In the genomic region with DNA sequence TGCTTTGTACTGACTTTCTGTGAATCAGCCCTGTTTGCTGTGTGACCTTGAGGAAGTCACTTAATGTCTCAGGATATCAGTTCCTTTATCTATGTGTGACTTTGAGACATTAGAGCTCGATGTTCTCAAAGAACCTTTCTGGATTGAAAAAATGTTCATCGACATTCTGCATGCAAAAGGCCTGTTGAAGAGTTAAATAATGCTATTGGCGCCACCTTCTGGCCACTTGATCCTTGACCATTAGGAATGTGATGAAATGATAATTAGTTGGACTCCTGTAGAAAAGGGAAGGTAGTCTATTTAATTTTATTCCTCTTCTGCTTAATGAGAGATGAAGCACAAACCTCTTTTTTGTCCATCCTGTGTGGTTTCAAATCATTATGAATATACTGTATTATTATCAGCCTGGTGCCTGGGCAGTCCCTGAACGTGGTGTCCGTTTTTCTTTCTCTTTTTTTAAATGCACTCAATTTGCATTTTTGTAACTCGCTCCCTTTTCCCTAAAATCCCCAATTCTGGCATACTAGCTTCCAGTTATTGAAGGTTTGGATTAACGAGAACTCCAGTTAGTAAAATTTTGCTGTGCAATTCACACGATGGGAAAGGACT, we compare ENCODE assay signal across 1 cellular context.
TF ChIP-seq lines count a peak whose summit lies in the region.

No MANE protein-coding gene starts in this region.

TF ChIP-seq in WTC11, 78 proteins besides CTCF, POLR2A, EP300 and RAD21 (continued from another document):
- TF ChIP-seq, protein P1, sequence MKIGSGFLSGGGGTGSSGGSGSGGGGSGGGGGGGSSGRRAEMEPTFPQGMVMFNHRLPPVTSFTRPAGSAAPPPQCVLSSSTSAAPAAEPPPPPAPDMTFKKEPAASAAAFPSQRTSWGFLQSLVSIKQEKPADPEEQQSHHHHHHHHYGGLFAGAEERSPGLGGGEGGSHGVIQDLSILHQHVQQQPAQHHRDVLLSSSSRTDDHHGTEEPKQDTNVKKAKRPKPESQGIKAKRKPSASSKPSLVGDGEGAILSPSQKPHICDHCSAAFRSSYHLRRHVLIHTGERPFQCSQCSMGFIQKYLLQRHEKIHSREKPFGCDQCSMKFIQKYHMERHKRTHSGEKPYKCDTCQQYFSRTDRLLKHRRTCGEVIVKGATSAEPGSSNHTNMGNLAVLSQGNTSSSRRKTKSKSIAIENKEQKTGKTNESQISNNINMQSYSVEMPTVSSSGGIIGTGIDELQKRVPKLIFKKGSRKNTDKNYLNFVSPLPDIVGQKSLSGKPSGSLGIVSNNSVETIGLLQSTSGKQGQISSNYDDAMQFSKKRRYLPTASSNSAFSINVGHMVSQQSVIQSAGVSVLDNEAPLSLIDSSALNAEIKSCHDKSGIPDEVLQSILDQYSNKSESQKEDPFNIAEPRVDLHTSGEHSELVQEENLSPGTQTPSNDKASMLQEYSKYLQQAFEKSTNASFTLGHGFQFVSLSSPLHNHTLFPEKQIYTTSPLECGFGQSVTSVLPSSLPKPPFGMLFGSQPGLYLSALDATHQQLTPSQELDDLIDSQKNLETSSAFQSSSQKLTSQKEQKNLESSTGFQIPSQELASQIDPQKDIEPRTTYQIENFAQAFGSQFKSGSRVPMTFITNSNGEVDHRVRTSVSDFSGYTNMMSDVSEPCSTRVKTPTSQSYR (CRISPR knock-in tag; IDR thresholded peaks at IDR 0.05) = no peak
TF ChIP-seq in WTC11: peak in this region for 0.
